11 cellular contexts compared by ENCODE assay signal in the genomic region with DNA sequence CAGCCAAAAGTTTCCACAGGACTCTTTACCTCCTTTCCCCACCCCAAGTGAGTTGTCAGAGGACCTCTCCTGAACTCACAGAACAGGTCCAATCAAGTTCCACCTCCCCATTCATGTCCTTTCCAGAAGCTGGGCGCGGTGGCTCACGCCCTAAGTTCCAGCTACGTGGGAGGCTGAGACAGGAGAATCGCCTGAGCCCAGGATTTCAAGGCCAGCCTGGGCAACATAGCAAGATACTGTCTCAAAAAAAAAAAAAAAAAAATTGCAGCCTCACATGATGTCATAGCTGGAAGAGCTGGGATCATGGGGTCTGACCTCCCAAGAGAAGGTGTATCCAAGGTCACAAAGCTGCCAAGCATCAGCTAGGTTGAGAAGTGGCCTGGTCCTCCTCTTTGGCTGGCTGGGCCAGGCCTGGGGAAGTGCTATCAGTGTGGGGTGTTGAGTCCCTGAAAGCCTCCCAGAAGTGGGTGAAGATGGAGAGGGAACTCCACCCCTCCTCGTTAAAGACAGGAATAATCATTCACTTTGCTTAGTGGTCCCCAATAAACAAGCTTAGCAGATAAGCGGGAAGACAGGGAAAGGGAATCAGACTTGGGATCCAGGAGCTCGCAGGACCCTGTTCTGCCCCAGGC. TPM values are rescaled to one million over a fixed set of nuclear protein-coding genes. Genes with fewer than 3 reads are reported as not detected.
DNase-seq lines count a peak whose midpoint lies in the region; ATAC-seq and TF ChIP-seq lines count a peak whose summit lies in the region.
"Had no signal": no experiment of that assay in that cellular context is flagged by ENCODE, and none has a peak within 500 bp of the region (broad histone marks: within the 10 kb centered on the region; RNA-seq: fewer than 3 reads in every experiment).

No MANE protein-coding gene starts in this region.

- DNase-seq in SJSA1 (ENCODE audit: low read depth in 1 of 2, low spot score in 2 of 2) = no peak
- DNase-seq in D341Med (ENCODE audit: low spot score) = no peak
- no peak for DNase-seq in stimulated activated naive CD4-positive, alpha-beta T cell treated with Interleukin-2 at 50 U/mL for 16 hours (lab: John Stamatoyannopoulos, UW)
- DNase-seq in NCI-H1436 (lab: John Stamatoyannopoulos, UW) = no peak
- DNase-seq: activated naive CD4-positive, alpha-beta T cell treated with anti-CD3 and anti-CD28 coated beads for 36 hours; NCI-H2227 treated with DMSO at 0.1 percent for 48 hours had no signal

- H3K9ac ChIP-seq in BLaER1 treated with 17β-estradiol and CSF1 and Interleukin-3, amounts not matched to agents 10 nM and 100 nM = peak overlapping the region; percentile 26 to 99 (median 73); a peak in 20 of 22 replicates
- H3K9ac ChIP-seq in rectal smooth muscle tissue (ENCODE audit: low read length) = no peak overlapping the region

- WGBS in gastroesophageal sphincter (ENCODE audit: low coverage in 1 of 2), 2 donors = 45 to 78% methylated on average over 3 to 4 of the region's 8 CpGs

- H3K27ac ChIP-seq in BLaER1 treated with 17β-estradiol and CSF1 and Interleukin-3, amounts not matched to agents 10 nM and 100 nM = peak overlapping the region; percentile 23 to 98 (median 86); a peak in 21 of 22 replicates
- H3K27ac ChIP-seq in SJSA1 (peak overlapping the region; percentile 71), gastroesophageal sphincter (peak overlapping the region; percentile 50 to 100 (median 92)), rectal smooth muscle tissue (ENCODE audit: low read depth, low read length) (peak overlapping the region; percentile 80)

- no peak for TF ChIP-seq EP300 in gastroesophageal sphincter (IDR thresholded peaks at IDR 0.05)

- H3K4me3 ChIP-seq in BLaER1 treated with 17β-estradiol and CSF1 and Interleukin-3, amounts not matched to agents 10 nM and 100 nM = peak overlapping the region in 7 of 10 experiments; percentile 8 to 55 (median 36); a peak in 9 of 20 replicates
- H3K4me3 ChIP-seq in SJSA1 (no peak overlapping the region), gastroesophageal sphincter (peak overlapping the region in 1 of 2 donors; percentile 0), rectal smooth muscle tissue (ENCODE audit: low read length) (peak overlapping the region; percentile 35)
- H3K4me3 ChIP-seq: HAP-1 had no signal

- no peak for TF ChIP-seq POLR2A in gastroesophageal sphincter (IDR thresholded peaks at IDR 0.05)

- H3K36me3 ChIP-seq in BLaER1 treated with 17β-estradiol and CSF1 and Interleukin-3, amounts not matched to agents 10 nM and 100 nM = peaks cover 0 to 18% (median 8%) of the 10 kb centered on the region in 11 experiments; a peak in 11 of 22 replicates
- H3K36me3 ChIP-seq in SJSA1 (no peaks in the 10 kb centered on the region), gastroesophageal sphincter (peaks cover 0 to 6% of the 10 kb centered on the region in 2 donors), rectal smooth muscle tissue (ENCODE audit: control insufficient read depth, insufficient read depth, low read length) (no peaks in the 10 kb centered on the region)
- H3K36me3 ChIP-seq: HAP-1 had no signal

- no peak for ATAC-seq in gastroesophageal sphincter
- ATAC-seq in GM19467 (IDR thresholded peaks at IDR 0.05; ENCODE audit: unreplicated experiment) = no peak

- peak overlapping the region; percentile 78 to 98 (median 94) for H3K4me2 ChIP-seq in BLaER1 treated with 17β-estradiol and CSF1 and Interleukin-3, amounts not matched to agents 10 nM and 100 nM

- H3K4me1 ChIP-seq in BLaER1 treated with 17β-estradiol and CSF1 and Interleukin-3, amounts not matched to agents 10 nM and 100 nM = peaks cover 54 to 60% (median 58%) of the 10 kb centered on the region in 10 experiments
- H3K4me1 ChIP-seq in SJSA1 (replicated peaks) (peaks cover 43% of the 10 kb centered on the region), gastroesophageal sphincter (peaks cover 0 to 59% (median 46%) of the 10 kb centered on the region in 3 donors), rectal smooth muscle tissue (ENCODE audit: control insufficient read depth, insufficient read depth, low read length) (peaks cover 29% of the 10 kb centered on the region)

- H4K20me1 ChIP-seq in BLaER1 treated with 17β-estradiol and CSF1 and Interleukin-3, amounts not matched to agents 10 nM and 100 nM = no peaks in the 10 kb centered on the region

- H3K27me3 ChIP-seq in BLaER1 treated with 17β-estradiol and CSF1 and Interleukin-3, amounts not matched to agents 10 nM and 100 nM = no peaks in the 10 kb centered on the region
- H3K27me3 ChIP-seq in SJSA1 (replicated peaks) = no peaks in the 10 kb centered on the region
- no peaks in the 10 kb centered on the region for H3K27me3 ChIP-seq in gastroesophageal sphincter
- no peaks in the 10 kb centered on the region for H3K27me3 ChIP-seq in rectal smooth muscle tissue (ENCODE audit: control insufficient read depth, insufficient read depth, low read length)

- no peak for TF ChIP-seq CTCF in gastroesophageal sphincter (IDR thresholded peaks at IDR 0.05)

- H3K9me3 ChIP-seq in BLaER1 treated with 17β-estradiol and CSF1 and Interleukin-3, amounts not matched to agents 10 nM and 100 nM (replicated peaks in 1 of 11) = no peaks in the 10 kb centered on the region
- H3K9me3 ChIP-seq in SJSA1 (replicated peaks) (no peaks in the 10 kb centered on the region), gastroesophageal sphincter (no peaks in the 10 kb centered on the region)
- H3K9me3 ChIP-seq: HAP-1 had no signal

RNA-seq across cellular contexts. Expression of a gene that starts 5.5 kb away (rescaled TPM):
- total RNA-seq in SJSA1 (2014; rRNA removed; shearing (Covaris generic)) = 3.0 and 3.5 TPM in 2 replicates
- 10 to 100 TPM; 11.8 to 12.7 (median 12.3) TPM for total RNA-seq in gastroesophageal sphincter
